ENCODE assay signal across 11 cellular contexts in the genomic region with DNA sequence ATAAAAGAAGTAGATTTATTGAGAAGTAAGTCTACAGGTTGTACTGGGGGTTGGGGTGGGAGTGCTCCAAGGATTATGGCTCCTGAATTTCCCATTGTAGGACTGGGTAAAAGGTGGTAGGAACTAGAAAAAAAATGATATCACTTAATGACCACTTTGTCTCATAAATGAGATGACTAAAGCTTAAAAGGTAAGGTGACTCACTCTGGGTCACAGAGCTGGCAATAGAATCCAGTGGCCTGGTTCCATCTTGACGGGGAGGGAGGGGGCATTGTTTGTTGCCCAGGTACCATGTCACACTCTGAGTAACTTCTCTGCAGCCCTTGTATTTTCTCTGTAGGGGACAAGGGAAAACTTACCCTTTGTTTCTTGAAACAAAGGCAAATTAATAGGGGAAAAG.
DNase-seq lines count a peak whose midpoint lies in the region; ATAC-seq and TF ChIP-seq lines count a peak whose summit lies in the region.
"Had no signal": no experiment of that assay in that cellular context is flagged by ENCODE, and none has a peak within 500 bp of the region (broad histone marks: within the 10 kb centered on the region; RNA-seq: fewer than 3 reads in every experiment).

No MANE protein-coding gene starts in this region.

- H3K27me3 ChIP-seq in hepatocyte = no peaks in the 10 kb centered on the region

- no peak for TF ChIP-seq CTCF in astrocyte of the spinal cord (IDR thresholded peaks at IDR 0.05; ENCODE audit: low read depth, low read length)
- no peak for TF ChIP-seq CTCF in hepatocyte (IDR thresholded peaks at IDR 0.05; ENCODE audit: poor library complexity)

- H2AFZ ChIP-seq in hepatocyte = no peak overlapping the region
- H2AFZ ChIP-seq: parathyroid adenoma had no signal

- in situ Hi-C loops in astrocyte of the spinal cord (cut with HindIII; ENCODE audit: low sequenced_read_pairs) = no loop called here

- no peak overlapping the region for H3K4me3 ChIP-seq in astrocyte of the spinal cord (ENCODE audit: low read depth, low read length)
- no peak overlapping the region for H3K4me3 ChIP-seq in hepatocyte

- 85% methylated on average over 1 of the region's 1 CpG for WGBS in hepatocyte (ENCODE audit: low lambda C conversion rate, missing lambda C conversion rate)

- no peaks in the 10 kb centered on the region for H3K9me3 ChIP-seq in hepatocyte (ENCODE audit: low read depth)

- H3K4me2 ChIP-seq in hepatocyte = no peak overlapping the region

- peak; percentile 35 for DNase-seq in activated CD8-positive, alpha-beta memory T cell treated with anti-CD3 and anti-CD28 coated beads, Interleukin-2, amount 50 U/mL, for 4 hours
- no peak for DNase-seq in activated CD8-positive, alpha-beta memory T cell treated with anti-CD3 and anti-CD28 coated beads for 24 hours
- peak; percentile 79 for DNase-seq in HT1080 (ENCODE audit: low read depth)
- DNase-seq in astrocyte of the spinal cord (ENCODE audit: low read depth, low spot score) = peak; percentile 61
- peak; percentile 89 for DNase-seq in renal cortical epithelial cell (ENCODE audit: low read depth)
- no peak for DNase-seq in hepatocyte (ENCODE audit: low spot score)
- DNase-seq in NCI-H748 (lab: John Stamatoyannopoulos, UW; ENCODE audit: unreplicated experiment) = no peak
- DNase-seq: GDM1, NCI-H187 had no signal

- no peak overlapping the region for H3K27ac ChIP-seq in hepatocyte
- H3K27ac ChIP-seq: parathyroid adenoma had no signal

- no peaks in the 10 kb centered on the region for H3K9me2 ChIP-seq in hepatocyte (replicated peaks; ENCODE audit: insufficient read depth)

- ATAC-seq in GM19023 (IDR thresholded peaks at IDR 0.05; ENCODE audit: unreplicated experiment) = no peak

- no peaks in the 10 kb centered on the region for H3K36me3 ChIP-seq in hepatocyte (replicated peaks; ENCODE audit: insufficient read depth, low read depth)

- H3K4me1 ChIP-seq in hepatocyte (ENCODE audit: insufficient read depth) = no peaks in the 10 kb centered on the region
- H3K4me1 ChIP-seq: parathyroid adenoma had no signal

- no peaks in the 10 kb centered on the region for H3K79me2 ChIP-seq in hepatocyte
- H3K79me2 ChIP-seq: parathyroid adenoma had no signal

- no peaks in the 10 kb centered on the region for H4K20me1 ChIP-seq in hepatocyte (ENCODE audit: insufficient read depth, poor library complexity, severe bottlenecking)

Comparison
In these comparisons a context has a peak if more than half of its experiments do, and no peak if none do; other contexts are left out.
1. DNase-seq: peak in activated CD8-positive, alpha-beta memory T cell treated with anti-CD3 and anti-CD28 coated beads, Interleukin-2, amount 50 U/mL, for 4 hours (single experiment), HT1080 (single experiment), astrocyte of the spinal cord (single experiment) and renal cortical epithelial cell (single experiment); none in activated CD8-positive, alpha-beta memory T cell treated with anti-CD3 and anti-CD28 coated beads for 24 hours (single experiment), hepatocyte (single experiment) and NCI-H748 (single experiment).